2 cellular contexts compared by ENCODE assay signal in the genomic region with DNA sequence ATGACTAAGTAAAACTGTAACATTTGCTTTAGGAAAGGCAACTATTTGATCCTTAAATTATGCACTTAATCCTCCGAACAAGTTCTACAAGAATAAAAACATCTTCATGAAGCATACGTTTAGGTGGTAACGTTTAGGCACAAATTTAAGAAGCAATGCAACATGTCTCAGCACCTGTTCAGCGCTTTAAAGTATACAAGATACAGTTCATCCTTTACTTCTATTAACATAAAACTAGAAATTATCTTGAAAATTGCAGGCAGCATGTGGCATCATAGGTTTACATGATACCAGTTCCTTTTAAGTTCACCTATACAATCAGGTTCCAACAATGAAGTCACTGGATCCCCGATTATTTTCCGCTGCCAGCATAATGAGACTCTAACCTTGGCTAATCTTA.
TF ChIP-seq lines count a peak whose summit lies in the region.

No MANE protein-coding gene starts in this region.

TF ChIP-seq in GM23338, 12 proteins besides CTCF, POLR2A, EP300 and RAD21 (continued from another document):
- TF ChIP-seq, protein P1, sequence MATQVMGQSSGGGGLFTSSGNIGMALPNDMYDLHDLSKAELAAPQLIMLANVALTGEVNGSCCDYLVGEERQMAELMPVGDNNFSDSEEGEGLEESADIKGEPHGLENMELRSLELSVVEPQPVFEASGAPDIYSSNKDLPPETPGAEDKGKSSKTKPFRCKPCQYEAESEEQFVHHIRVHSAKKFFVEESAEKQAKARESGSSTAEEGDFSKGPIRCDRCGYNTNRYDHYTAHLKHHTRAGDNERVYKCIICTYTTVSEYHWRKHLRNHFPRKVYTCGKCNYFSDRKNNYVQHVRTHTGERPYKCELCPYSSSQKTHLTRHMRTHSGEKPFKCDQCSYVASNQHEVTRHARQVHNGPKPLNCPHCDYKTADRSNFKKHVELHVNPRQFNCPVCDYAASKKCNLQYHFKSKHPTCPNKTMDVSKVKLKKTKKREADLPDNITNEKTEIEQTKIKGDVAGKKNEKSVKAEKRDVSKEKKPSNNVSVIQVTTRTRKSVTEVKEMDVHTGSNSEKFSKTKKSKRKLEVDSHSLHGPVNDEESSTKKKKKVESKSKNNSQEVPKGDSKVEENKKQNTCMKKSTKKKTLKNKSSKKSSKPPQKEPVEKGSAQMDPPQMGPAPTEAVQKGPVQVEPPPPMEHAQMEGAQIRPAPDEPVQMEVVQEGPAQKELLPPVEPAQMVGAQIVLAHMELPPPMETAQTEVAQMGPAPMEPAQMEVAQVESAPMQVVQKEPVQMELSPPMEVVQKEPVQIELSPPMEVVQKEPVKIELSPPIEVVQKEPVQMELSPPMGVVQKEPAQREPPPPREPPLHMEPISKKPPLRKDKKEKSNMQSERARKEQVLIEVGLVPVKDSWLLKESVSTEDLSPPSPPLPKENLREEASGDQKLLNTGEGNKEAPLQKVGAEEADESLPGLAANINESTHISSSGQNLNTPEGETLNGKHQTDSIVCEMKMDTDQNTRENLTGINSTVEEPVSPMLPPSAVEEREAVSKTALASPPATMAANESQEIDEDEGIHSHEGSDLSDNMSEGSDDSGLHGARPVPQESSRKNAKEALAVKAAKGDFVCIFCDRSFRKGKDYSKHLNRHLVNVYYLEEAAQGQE (IDR thresholded peaks at IDR 0.05; ENCODE audit: unreplicated experiment), result no peak
- TF ChIP-seq ZNF331 (CRISPR knock-in tag; IDR thresholded peaks at IDR 0.05; ENCODE audit: low read depth) (no peak), STAT1 (IDR thresholded peaks at IDR 0.05; ENCODE audit: unreplicated experiment) (no peak), POLR2AphosphoS5 (IDR thresholded peaks at IDR 0.05; ENCODE audit: low read depth) (no peak), ZNF114 (CRISPR knock-in tag; IDR thresholded peaks at IDR 0.05) (no peak)

TF ChIP-seq in endothelial cell of umbilical vein, 7 proteins besides CTCF, POLR2A, EP300 and RAD21 (continued from another document):
- TF ChIP-seq MYC (IDR thresholded peaks at IDR 0.05; ENCODE audit: low read depth, low read length), result no peak
- TF ChIP-seq JUN (IDR thresholded peaks at IDR 0.05; ENCODE audit: borderline replicate concordance, insufficient read depth, insufficient read length, low read depth), result no peak
- TF ChIP-seq FOS (IDR thresholded peaks at IDR 0.05; ENCODE audit: borderline replicate concordance, insufficient read depth, low read length), result no peak
- TF ChIP-seq EZH2 (IDR thresholded peaks at IDR 0.05; ENCODE audit: borderline replicate concordance, low read depth, low read length, severe bottlenecking), result no peak
- TF ChIP-seq GATA2 (IDR thresholded peaks at IDR 0.05; ENCODE audit: insufficient read depth, insufficient read length, low read depth, low read length), result no peak
- no peak for TF ChIP-seq POLR2AphosphoS5 (IDR thresholded peaks at IDR 0.05; ENCODE audit: insufficient read depth, low read depth, low read length)
